In genomic region chr14:94773017-94773681, GRCh38 we compare ENCODE assay signal across 20 cellular contexts. TPM values are rescaled to one million over a fixed set of nuclear protein-coding genes. Genes with fewer than 3 reads are reported as not detected.
DNase-seq lines count a peak whose midpoint lies in the region; ATAC-seq and TF ChIP-seq lines count a peak whose summit lies in the region.
"Had no signal": no experiment of that assay in that cellular context is flagged by ENCODE, and none has a peak within 500 bp of the region (broad histone marks: within the 10 kb centered on the region; RNA-seq: fewer than 3 reads in every experiment).

No MANE protein-coding gene starts in this region.

- H3K36me3 Mint-ChIP-seq in H9 (ENCODE audit: insufficient read depth in 1 of 3, low read depth in 3 of 3), result no peaks in the 10 kb centered on the region

- H3K36me3 ChIP-seq in esophagus muscularis mucosa, result no peaks in the 10 kb centered on the region
- H3K36me3 ChIP-seq: BLaER1 treated with 17β-estradiol and CSF1 and Interleukin-3, amounts not matched to agents 10 nM and 100 nM; sigmoid colon; thyroid gland had no signal

- no peak for TF ChIP-seq EP300 in esophagus muscularis mucosa (IDR thresholded peaks at IDR 0.05)

- H3K9me3 ChIP-seq in H9 (ENCODE audit: control insufficient read depth, low read depth, low read length) (no peaks in the 10 kb centered on the region), esophagus muscularis mucosa (no peaks in the 10 kb centered on the region)
- H3K9me3 ChIP-seq: sigmoid colon, SJSA1, thyroid gland had no signal

- no peak overlapping the region for H4K5ac ChIP-seq in H9 (ENCODE audit: insufficient read length, low read depth, low read length)

- no peak for TF ChIP-seq POLR2A in esophagus muscularis mucosa (IDR thresholded peaks at IDR 0.05; ENCODE audit: low read depth)

- 0 out of 7 replicates have a peak overlapping the region, but pooled peaks of 1 of the 3 experiments have one; percentile 72 for H3K27ac Mint-ChIP-seq in H9

- H3K9me3 Mint-ChIP-seq in H9, result peaks cover 0 to 3% of the 10 kb centered on the region in 2 experiments; a peak in 2 of 5 replicates

- H2BK5ac ChIP-seq in H9 (ENCODE audit: insufficient read length, low read length), result no peak overlapping the region

- H3K56ac ChIP-seq in H9 (ENCODE audit: insufficient read length, low read depth, low read length), result no peak overlapping the region

- H3K4me1 Mint-ChIP-seq in H9, result peaks cover 51 to 69% of the 10 kb centered on the region in 2 experiments

- no peak overlapping the region for H2BK20ac ChIP-seq in H9 (ENCODE audit: low read depth, low read length, poor library complexity, severe bottlenecking)

- no peak for ATAC-seq in GM21717 (IDR thresholded peaks at IDR 0.05; ENCODE audit: unreplicated experiment)

- no peak overlapping the region for H3K4ac ChIP-seq in H9 (ENCODE audit: low read depth, low read length)

- H3K4me1 ChIP-seq in H9 (ENCODE audit: insufficient read depth, low read length) (no peaks in the 10 kb centered on the region), esophagus muscularis mucosa (peaks cover 26 to 44% (median 33%) of the 10 kb centered on the region in 4 donors)

- DNase-seq in DMS153 (lab: John Stamatoyannopoulos, UW), result peak; percentile 5
- DNase-seq in DMS153 treated with DMSO at 0.1 percent for 48 hours (lab: John Stamatoyannopoulos, UW; ENCODE audit: unreplicated experiment), result no peak
- peak; percentile 86 for DNase-seq in H9
- DNase-seq in ecto neural progenitor cell (ENCODE audit: low spot score), result peak; percentile 71
- peak; percentile 5 for DNase-seq in mesenteric fat pad (ENCODE audit: low spot score)
- no peak for DNase-seq in esophagus muscularis mucosa (ENCODE audit: extremely low spot score)
- no peak for DNase-seq in effector CD8-positive, alpha-beta T cell (lab: John Stamatoyannopoulos, UW)
- DNase-seq: activated gamma-delta T cell treated with Interleukin-2 at 50 U/mL for 16 hours, DMS53, hypothalamus, NCI-H1105 treated with DMSO at 0.1 percent for 48 hours, NCI-H2171, sigmoid colon, thyroid gland had no signal

- H3K9ac ChIP-seq in H9 (ENCODE audit: extremely low read depth, insufficient read length, low read length), result no peak overlapping the region
- H3K9ac ChIP-seq: BLaER1 treated with 17β-estradiol and CSF1 and Interleukin-3, amounts not matched to agents 10 nM and 100 nM had no signal

- peaks cover 76% of the 10 kb centered on the region for H3K27me3 ChIP-seq in H9 (ENCODE audit: insufficient read depth, low read length)
- peaks cover 3 to 97% (median 82%) of the 10 kb centered on the region in 4 donors for H3K27me3 ChIP-seq in esophagus muscularis mucosa
- H3K27me3 ChIP-seq: SJSA1 had no signal

- H3K14ac ChIP-seq in H9 (ENCODE audit: insufficient read depth, low read length), result no peak overlapping the region

- peak overlapping the region; percentile 39 for H3K4me2 ChIP-seq in H9 (ENCODE audit: insufficient read depth, insufficient read length, low read length)
- H3K4me2 ChIP-seq: BLaER1 treated with 17β-estradiol and CSF1 and Interleukin-3, amounts not matched to agents 10 nM and 100 nM had no signal

- H4K20me1 ChIP-seq in H9 (ENCODE audit: control insufficient read depth, insufficient read depth, insufficient read length), result no peaks in the 10 kb centered on the region

- H3K4me3 ChIP-seq in esophagus muscularis mucosa, result no peak overlapping the region
- H3K4me3 ChIP-seq: BLaER1 treated with 17β-estradiol and CSF1 and Interleukin-3, amounts not matched to agents 10 nM and 100 nM; sigmoid colon; SJSA1; thyroid gland had no signal

- no peak overlapping the region for H2AFZ ChIP-seq in H9 (ENCODE audit: low read length)

- intact Hi-C loops in esophagus muscularis mucosa (cut with DNase I), result no loop called here

- TF ChIP-seq CTCF in H9 (conservative IDR thresholded peaks at IDR 0.05) (no peak), esophagus muscularis mucosa (IDR thresholded peaks at IDR 0.05) (no peak)

- peaks cover 98% of the 10 kb centered on the region for H3K27me3 Mint-ChIP-seq in H9 (ENCODE audit: low read depth)

- no peak overlapping the region for H2BK120ac ChIP-seq in H9 (ENCODE audit: low read depth, low read length, poor library complexity, severe bottlenecking)

- H3K4me3 Mint-ChIP-seq in H9, result peak overlapping the region in 1 of 2 experiments; percentile 79; a peak in 3 of 5 replicates

- H3K23ac ChIP-seq in H9 (ENCODE audit: insufficient read length, low read depth, low read length), result no peak overlapping the region

- H2BK15ac ChIP-seq in H9 (ENCODE audit: low read depth, low read length), result no peak overlapping the region

- H3K27ac ChIP-seq in H9 (ENCODE audit: insufficient read length, low read depth, low read length) (no peak overlapping the region), esophagus muscularis mucosa (replicated peaks in 1 of 4) (no peak overlapping the region)
- H3K27ac ChIP-seq: 22Rv1; BLaER1 treated with 17β-estradiol and CSF1 and Interleukin-3, amounts not matched to agents 10 nM and 100 nM; HL-60; sigmoid colon; SJSA1; thyroid gland had no signal

- H4K91ac ChIP-seq in H9 (ENCODE audit: insufficient read length, low read depth, low read length), result no peak overlapping the region

- no CpG with 5 or more reads among the region's 47 CpGs for WGBS in H9 (ENCODE audit: extremely low coverage, insufficient read length, low lambda C conversion rate)
- 12% methylated on average over 23 of the region's 47 CpGs for WGBS in esophagus muscularis mucosa

- H3K18ac ChIP-seq in H9 (ENCODE audit: insufficient read length, low read depth, low read length), result peak overlapping the region; percentile 57

- no peak overlapping the region for H4K8ac ChIP-seq in H9 (replicated peaks; ENCODE audit: insufficient read length, low read depth, low read length)

- no peak overlapping the region for H2BK12ac ChIP-seq in H9 (ENCODE audit: insufficient read length, low read depth, low read length)

- no peak overlapping the region for H3T11ph ChIP-seq in H9 (ENCODE audit: low read length)

- no peaks in the 10 kb centered on the region for H3K79me2 ChIP-seq in H9 (ENCODE audit: insufficient read depth, low read length)

- no peaks in the 10 kb centered on the region for H3K79me1 ChIP-seq in H9 (ENCODE audit: insufficient read depth, low read depth, low read length, poor library complexity, severe bottlenecking)

- no peak overlapping the region for H2AK5ac ChIP-seq in H9 (ENCODE audit: insufficient read length, low read length)

- peaks cover 5% of the 10 kb centered on the region for H3K23me2 ChIP-seq in H9 (ENCODE audit: insufficient read length, low read depth, low read length, poor library complexity, severe bottlenecking)

RNA-seq across cellular contexts. Expression of gene GSC, which starts 3.2 kb away (rescaled TPM):
- total RNA-seq in H9 (2021) (0.22 TPM in 1 of 2 replicates, not detected in the other), mesenteric fat pad (1.7 TPM), esophagus muscularis mucosa (under 1 TPM in 2 of 4 donors, not detected in 2; 0.91 to 0.98 TPM)
- total RNA-seq: liver had no signal

Comparison
In these comparisons a context has a peak if more than half of its experiments do, and no peak if none do; other contexts are left out.
1. DNase-seq: peak in DMS153 (single experiment), H9 (single experiment), ecto neural progenitor cell (single experiment) and mesenteric fat pad (single experiment); none in DMS153 treated with DMSO at 0.1 percent for 48 hours (single experiment), esophagus muscularis mucosa (single experiment) and effector CD8-positive, alpha-beta T cell (single experiment).